8 cellular contexts compared by ENCODE assay signal in genomic region chr2:37671013-37671815, GRCh38. TPM values are rescaled to one million over a fixed set of nuclear protein-coding genes. Genes with fewer than 3 reads are reported as not detected.
DNase-seq lines count a peak whose midpoint lies in the region; ATAC-seq and TF ChIP-seq lines count a peak whose summit lies in the region.

TSS of gene CDC42EP3 (minus strand) at chr2:37671642. CDS start at chr2:37646587, 25,055 bp downstream.

- peak within 1 kb of the TSS; percentile 65 for H3K27ac Mint-ChIP-seq in activated T-helper 2 cell treated with anti-CD3 and anti-CD28 coated beads, Interferon-gamma antibody, Interleukin-2, Interleukin-4, amounts not matched to agents 10 μg/mL and 5 μg/mL and 100 μg/mL, durations not matched to agents 14 hours and 24 hours and 36 hours

- peaks cover 32% of the 10 kb centered on the region for H3K4me1 Mint-ChIP-seq in activated T-helper 2 cell treated with anti-CD3 and anti-CD28 coated beads, Interferon-gamma antibody, Interleukin-2, Interleukin-4, amounts not matched to agents 10 μg/mL and 5 μg/mL and 100 μg/mL, durations not matched to agents 14 hours and 24 hours and 36 hours (ENCODE audit: low read depth)

- TF ChIP-seq POLR2A in Peyer's patch (IDR thresholded peaks at IDR 0.05) (peak; percentile 36 to 54), tibial nerve (IDR thresholded peaks at IDR 0.05) (peak; percentile 68 to 75)

- intact Hi-C loops in activated T-helper 2 cell treated with anti-CD3 and anti-CD28 coated beads, Interferon-gamma antibody, Interleukin-2, Interleukin-4, amounts not matched to agents 10 μg/mL and 5 μg/mL and 100 μg/mL, durations not matched to agents 14 hours and 24 hours and 36 hours (cut with micrococcal nuclease) = loop anchor here (1.0 to 5.0 kb wide), 5 partner anchors 22 to 201 kb away; no protein-coding TSS in a partner anchor

- peak within 1 kb of the TSS; percentile 95 for H3K4me3 ChIP-seq in BLaER1
- peak within 1 kb of the TSS; percentile 70 to 91 (median 81) for H3K4me3 ChIP-seq in Peyer's patch
- peak within 1 kb of the TSS; percentile 93 for H3K4me3 ChIP-seq in fibroblast of villous mesenchyme (ENCODE audit: low read depth, low read length)
- H3K4me3 ChIP-seq in tibial nerve = peak within 1 kb of the TSS; percentile 51 to 97 (median 84)

- TF ChIP-seq CTCF in Peyer's patch (IDR thresholded peaks at IDR 0.05) = no peak
- no peak for TF ChIP-seq CTCF in fibroblast of villous mesenchyme (IDR thresholded peaks at IDR 0.05; ENCODE audit: insufficient read depth, low read depth, low read length)
- peak in 1 of 5 experiments; percentile 28 for TF ChIP-seq CTCF in tibial nerve (IDR thresholded peaks at IDR 0.05)

- peak within 1 kb of the TSS; percentile 90 for H3K4me3 Mint-ChIP-seq in activated T-helper 2 cell treated with anti-CD3 and anti-CD28 coated beads, Interferon-gamma antibody, Interleukin-2, Interleukin-4, amounts not matched to agents 10 μg/mL and 5 μg/mL and 100 μg/mL, durations not matched to agents 14 hours and 24 hours and 36 hours (ENCODE audit: low read depth)

- H3K9ac ChIP-seq in BLaER1 = peak within 1 kb of the TSS; percentile 84

- H3K4me1 ChIP-seq in BLaER1 (peaks cover 76% of the 10 kb centered on the region), Peyer's patch (peaks cover 0 to 6% (median 0%) of the 10 kb centered on the region in 4 donors), tibial nerve (peaks cover 0 to 50% (median 5%) of the 10 kb centered on the region in 4 donors)

- DNase-seq in GM19240 (ENCODE audit: insufficient read length, low spot score) (peak; percentile 57), Peyer's patch (peak; percentile 75 to 88 (median 79)), fibroblast of villous mesenchyme (ENCODE audit: low read depth) (no peak), occipital lobe (lab: John Stamatoyannopoulos, UW) (no peak), tibial nerve (ENCODE audit: low spot score in 2 of 2) (peak; percentile 30 to 45)
- peak; percentile 60 for DNase-seq in activated T-helper 2 cell treated with anti-CD3 and anti-CD28 coated beads, Interferon-gamma antibody, Interleukin-2, Interleukin-4, amounts not matched to agents 10 μg/mL and 5 μg/mL and 100 μg/mL, durations not matched to agents 14 hours and 24 hours and 36 hours (ENCODE audit: low spot score)

- H3K4me2 ChIP-seq in BLaER1 = peak within 1 kb of the TSS; percentile 98

- 0 to 1% methylated on average over 30 to 62 of the region's 90 CpGs for WGBS in tibial nerve, 2 donors

- peaks cover 2% of the 10 kb centered on the region for H3K27me3 Mint-ChIP-seq in activated T-helper 2 cell treated with anti-CD3 and anti-CD28 coated beads, Interferon-gamma antibody, Interleukin-2, Interleukin-4, amounts not matched to agents 10 μg/mL and 5 μg/mL and 100 μg/mL, durations not matched to agents 14 hours and 24 hours and 36 hours (ENCODE audit: low read depth)

- ATAC-seq in HG03457 (IDR thresholded peaks at IDR 0.05; ENCODE audit: unreplicated experiment) = peak; percentile 38

- H3K27me3 ChIP-seq in BLaER1 (peaks cover 13% of the 10 kb centered on the region), Peyer's patch (no peaks in the 10 kb centered on the region), tibial nerve (no peaks in the 10 kb centered on the region)

- peaks cover 50% of the 10 kb centered on the region for H4K20me1 ChIP-seq in BLaER1

- H3K9me3 ChIP-seq in BLaER1 (no peaks in the 10 kb centered on the region), Peyer's patch (no peaks in the 10 kb centered on the region), tibial nerve (no peaks in the 10 kb centered on the region)

- TF ChIP-seq EP300 in tibial nerve (IDR thresholded peaks at IDR 0.05) = peak in 1 of 2 donors; percentile 63

- H3K27ac ChIP-seq in BLaER1 (peak within 1 kb of the TSS; percentile 83), Peyer's patch (peak within 1 kb of the TSS; percentile 80 to 94 (median 90)), tibial nerve (peak within 1 kb of the TSS; percentile 74 to 95 (median 89))

- H3K36me3 ChIP-seq in BLaER1 (no peaks in the 10 kb centered on the region), Peyer's patch (no peaks in the 10 kb centered on the region), tibial nerve (no peaks in the 10 kb centered on the region)

- peaks cover 4% of the 10 kb centered on the region for H3K36me3 Mint-ChIP-seq in activated T-helper 2 cell treated with anti-CD3 and anti-CD28 coated beads, Interferon-gamma antibody, Interleukin-2, Interleukin-4, amounts not matched to agents 10 μg/mL and 5 μg/mL and 100 μg/mL, durations not matched to agents 14 hours and 24 hours and 36 hours (ENCODE audit: low read depth)

- H3K9me3 Mint-ChIP-seq in activated T-helper 2 cell treated with anti-CD3 and anti-CD28 coated beads, Interferon-gamma antibody, Interleukin-2, Interleukin-4, amounts not matched to agents 10 μg/mL and 5 μg/mL and 100 μg/mL, durations not matched to agents 14 hours and 24 hours and 36 hours = no peaks in the 10 kb centered on the region

RNA-seq across cellular contexts. Expression of gene CDC42EP3, which starts in this region (rescaled TPM):
- 1 to 10 TPM; 7.0 to 9.5 (median 7.6) TPM for total RNA-seq in Peyer's patch
- total RNA-seq in activated T-helper 2 cell treated with anti-CD3 and anti-CD28 coated beads, Interferon-gamma antibody, Interleukin-2, Interleukin-4, amounts not matched to agents 10 μg/mL and 5 μg/mL and 100 μg/mL, durations not matched to agents 14 hours and 24 hours and 36 hours = 8.6 and 9.8 TPM in 2 replicates
- total RNA-seq in fibroblast of villous mesenchyme = 105 and 132 TPM in 2 replicates
- total RNA-seq in occipital lobe = 25.3 TPM
- 10 to 100 TPM; 31.8 to 58.6 (median 40.2) TPM for total RNA-seq in tibial nerve

Comparison
In these comparisons a context has a peak if more than half of its experiments do, and no peak if none do; other contexts are left out.
1. DNase-seq: peak in GM19240 (single experiment), Peyer's patch (3 of 3), activated T-helper 2 cell treated with anti-CD3 and anti-CD28 coated beads, Interferon-gamma antibody, Interleukin-2, Interleukin-4, amounts not matched to agents 10 μg/mL and 5 μg/mL and 100 μg/mL, durations not matched to agents 14 hours and 24 hours and 36 hours (single experiment) and tibial nerve (2 of 2); none in fibroblast of villous mesenchyme (single experiment) and occipital lobe (single experiment).
2. Peak in every context shown above with its lines, with median percentiles within 50 percentile points of each other: H3K27ac ChIP-seq and H3K4me3 ChIP-seq.